In genomic region chr3:52277071-52277964, GRCh38 we compare ENCODE assay signal across 9 cellular contexts. TPM values are rescaled to one million over a fixed set of nuclear protein-coding genes. Genes with fewer than 3 reads are reported as not detected.
A peak's percentile ranks its signal among the peaks of the same experiment; 100 is the strongest.
DNase-seq lines count a peak whose midpoint lies in the region; ATAC-seq, FAIRE-seq and TF ChIP-seq lines count a peak whose summit lies in the region.
"Had no signal": no experiment of that assay in that cellular context is flagged by ENCODE, and none has a peak within 500 bp of the region (broad histone marks: within the 10 kb centered on the region; RNA-seq: fewer than 3 reads in every experiment).

No MANE protein-coding gene starts in this region.

- peaks cover 59% of the 10 kb centered on the region for H3K79me2 ChIP-seq in keratinocyte (ENCODE audit: control insufficient read depth, insufficient read depth, low read length)

- TF ChIP-seq CTCF in WERI-Rb-1 (IDR thresholded peaks at IDR 0.05; ENCODE audit: low read depth, low read length) (no peak), breast epithelium (IDR thresholded peaks at IDR 0.05) (no peak), keratinocyte (optimal IDR thresholded peaks at IDR 0.05 in 1 of 3, IDR thresholded peaks at IDR 0.05 in 1 of 3, conservative IDR thresholded peaks at IDR 0.05 in 1 of 3; ENCODE audit: extremely low read depth in 1 of 3, insufficient read depth in 2 of 3, low read length in 3 of 3) (no peak)

- no peak for FAIRE-seq in keratinocyte (lab: Jason Lieb, UNC)
- FAIRE-seq: A204.1 had no signal

- H3K27me3 ChIP-seq in MG63 (no peaks in the 10 kb centered on the region), WERI-Rb-1 (ENCODE audit: insufficient read depth, low read depth, severe bottlenecking) (no peaks in the 10 kb centered on the region), breast epithelium (no peaks in the 10 kb centered on the region), keratinocyte (ENCODE audit: control insufficient read depth, extremely low read depth, insufficient read depth, low read length) (no peaks in the 10 kb centered on the region)

- no peak for ATAC-seq in GM19467 (IDR thresholded peaks at IDR 0.05; ENCODE audit: unreplicated experiment)

- H3K9me3 ChIP-seq in MG63 (no peaks in the 10 kb centered on the region), WERI-Rb-1 (ENCODE audit: severe bottlenecking) (no peaks in the 10 kb centered on the region), breast epithelium (no peaks in the 10 kb centered on the region), keratinocyte (ENCODE audit: control insufficient read depth, low read depth, low read length) (no peaks in the 10 kb centered on the region)

- dilution Hi-C loops in keratinocyte (cut with MboI; ENCODE audit: extremely low pct_ligation_motif_present, low sequenced_read_pairs) = no loop called here

- peak; percentile 79 for DNase-seq in DMS 273 (lab: John Stamatoyannopoulos, UW; ENCODE audit: unreplicated experiment)
- no peak for DNase-seq in DMS 273 treated with DMSO at 0.1 percent for 48 hours (lab: John Stamatoyannopoulos, UW)
- DNase-seq in MG63 = peak; percentile 79
- DNase-seq in WERI-Rb-1 = peak; percentile 26
- peak; percentile 49 to 74 for DNase-seq in breast epithelium (ENCODE audit: low spot score in 2 of 2)
- no peak for DNase-seq in keratinocyte (ENCODE audit: low read depth, low spot score)
- DNase-seq in stimulated activated CD4-positive, alpha-beta T cell treated with anti-CD3 and anti-CD28 coated beads, Interleukin-12 subunit alpha, Interleukin-12 subunit beta, amount 100 ng/mL, for 4 hours = peak; percentile 73

- H3K4me3 ChIP-seq in MG63 = peak overlapping the region; percentile 83
- H3K4me3 ChIP-seq in WERI-Rb-1 (ENCODE audit: low read depth, low read length) = peak overlapping the region; percentile 82
- peak overlapping the region; percentile 83 to 86 (median 85) for H3K4me3 ChIP-seq in breast epithelium
- peak overlapping the region; percentile 80 to 95 (median 86) for H3K4me3 ChIP-seq in keratinocyte (ENCODE audit: control insufficient read depth in 2 of 3, extremely low read depth in 1 of 3, insufficient read depth in 2 of 3, low read depth in 1 of 3, low read length in 3 of 3)

- intact Hi-C loops in breast epithelium (cut with DNase I; ENCODE audit: low total_unique reads) = no loop called here

- H3K36me3 ChIP-seq in MG63 = peaks cover 17% of the 10 kb centered on the region
- H3K36me3 ChIP-seq in WERI-Rb-1 = peaks cover 19% of the 10 kb centered on the region
- H3K36me3 ChIP-seq in breast epithelium = no peaks in the 10 kb centered on the region
- peaks cover 1 to 11% of the 10 kb centered on the region in 2 experiments for H3K36me3 ChIP-seq in keratinocyte (ENCODE audit: control insufficient read depth in 2 of 2, extremely low read depth in 1 of 2, insufficient read depth in 2 of 2, low read length in 2 of 2)

- peaks cover 7% of the 10 kb centered on the region for H4K20me1 ChIP-seq in keratinocyte (ENCODE audit: control insufficient read depth, extremely low read depth, insufficient read depth, low read length)

- TF ChIP-seq POLR2A in breast epithelium (IDR thresholded peaks at IDR 0.05) = no peak

- H3K4me1 ChIP-seq in breast epithelium = peaks cover 0 to 23% of the 10 kb centered on the region in 2 donors
- H3K4me1 ChIP-seq in keratinocyte (ENCODE audit: control insufficient read depth, extremely low read depth, insufficient read depth, low read length) = peaks cover 19% of the 10 kb centered on the region

- H3K9me1 ChIP-seq in keratinocyte (ENCODE audit: control insufficient read depth, extremely low read depth, insufficient read depth, low read length) = no peaks in the 10 kb centered on the region

- peak overlapping the region; percentile 98 for H3K9ac ChIP-seq in keratinocyte (ENCODE audit: control insufficient read depth, extremely low read depth, insufficient read depth, low read length)

- H3K27ac ChIP-seq in WERI-Rb-1 (peak overlapping the region; percentile 92), breast epithelium (peak overlapping the region; percentile 94 to 99), keratinocyte (ENCODE audit: control insufficient read depth, insufficient read depth, low read length) (peak overlapping the region; percentile 93)

- no peak overlapping the region for H2AFZ ChIP-seq in keratinocyte (ENCODE audit: control insufficient read depth, low read length)

- H3K4me2 ChIP-seq in keratinocyte (ENCODE audit: control insufficient read depth, extremely low read depth, insufficient read depth, low read depth, low read length) = peak overlapping the region; percentile 98

RNA-seq across cellular contexts. Expression of gene WDR82, which starts 1.1 kb away (rescaled TPM):
- total RNA-seq in MG63 (2014; rRNA removed; shearing (Covaris generic); ENCODE audit: low replicate concordance) = 27.6 and 40.0 TPM in 2 replicates
- 10 to 100 TPM; 49.6 to 53.1 (median 52.1) TPM for total RNA-seq in breast epithelium
- polyA plus RNA-seq in keratinocyte = 53.1 to 75.1 TPM (median 74.4 TPM) in 3 replicates
- polyA plus RNA-seq in keratinocyte (2011; ENCODE audit: low read depth) = 21.7 TPM
- 41.5 and 63.2 TPM in 2 replicates for polyA plus RNA-seq in keratinocyte (2011; cell fraction: cytosol; rRNA removed)
- polyA plus RNA-seq in keratinocyte (2011; cell fraction: nucleus; rRNA removed) = 44.9 and 48.6 TPM in 2 replicates
- polyA plus RNA-seq in keratinocyte (2012; ENCODE audit: low replicate concordance) = 36.5 and 62.0 TPM in 2 replicates
- polyA minus RNA-seq in keratinocyte = 44.0 to 86.1 TPM (median 63.8 TPM) in 3 replicates
- polyA minus RNA-seq in keratinocyte (2011; cell fraction: cytosol; rRNA and poly(A)+ RNA removed) = 39.5 TPM
- polyA minus RNA-seq in keratinocyte (2011; cell fraction: nucleus; rRNA and poly(A)+ RNA removed) = 28.3 and 53.8 TPM in 2 replicates

RNA-seq across cellular contexts. Expression of gene GLYCTK, which starts 10.3 kb away (rescaled TPM):
- total RNA-seq in MG63 (2014; rRNA removed; shearing (Covaris generic); ENCODE audit: low replicate concordance) = 2.3 and 10.6 TPM in 2 replicates
- 10 to 100 TPM in 1 of 3 donors, 1 to 10 TPM in 2; 7.3 to 17.8 (median 9.5) TPM for total RNA-seq in breast epithelium
- 4.9 to 5.7 TPM (median 5.0 TPM) in 3 replicates for polyA plus RNA-seq in keratinocyte
- polyA plus RNA-seq in keratinocyte (2011; ENCODE audit: low read depth) = 0.39 TPM
- polyA plus RNA-seq in keratinocyte (2011; cell fraction: cytosol; rRNA removed) = 1.8 and 3.3 TPM in 2 replicates
- 12.1 and 14.6 TPM in 2 replicates for polyA plus RNA-seq in keratinocyte (2011; cell fraction: nucleus; rRNA removed)
- 1.4 and 4.6 TPM in 2 replicates for polyA plus RNA-seq in keratinocyte (2012; ENCODE audit: low replicate concordance)
- 4.5 to 5.3 TPM (median 5.2 TPM) in 3 replicates for polyA minus RNA-seq in keratinocyte
- 4.8 TPM for polyA minus RNA-seq in keratinocyte (2011; cell fraction: cytosol; rRNA and poly(A)+ RNA removed)
- polyA minus RNA-seq in keratinocyte (2011; cell fraction: nucleus; rRNA and poly(A)+ RNA removed) = 4.6 and 4.7 TPM in 2 replicates

RNA-seq across cellular contexts. Expression of gene PPM1M, which starts 31.8 kb away (rescaled TPM):
- total RNA-seq in MG63 (2014; rRNA removed; shearing (Covaris generic); ENCODE audit: low replicate concordance) = 7.9 and 16.2 TPM in 2 replicates
- total RNA-seq in breast epithelium = 10 to 100 TPM; 15.4 to 31.2 (median 20.2) TPM
- 6.4 to 8.0 TPM (median 6.5 TPM) in 3 replicates for polyA plus RNA-seq in keratinocyte
- 3.3 TPM for polyA plus RNA-seq in keratinocyte (2011; ENCODE audit: low read depth)
- polyA plus RNA-seq in keratinocyte (2011; cell fraction: cytosol; rRNA removed) = 4.8 and 6.3 TPM in 2 replicates
- polyA plus RNA-seq in keratinocyte (2011; cell fraction: nucleus; rRNA removed) = 10.4 and 10.6 TPM in 2 replicates
- 2.6 and 5.5 TPM in 2 replicates for polyA plus RNA-seq in keratinocyte (2012; ENCODE audit: low replicate concordance)
- 7.5 to 11.3 TPM (median 10.0 TPM) in 3 replicates for polyA minus RNA-seq in keratinocyte
- polyA minus RNA-seq in keratinocyte (2011; cell fraction: cytosol; rRNA and poly(A)+ RNA removed) = 9.0 TPM
- 2.0 and 3.7 TPM in 2 replicates for polyA minus RNA-seq in keratinocyte (2011; cell fraction: nucleus; rRNA and poly(A)+ RNA removed)

RNA-seq across cellular contexts. Expression of gene TWF2, which starts 38.4 kb away (rescaled TPM):
- 37.4 and 100 TPM in 2 replicates for total RNA-seq in MG63 (2014; rRNA removed; shearing (Covaris generic); ENCODE audit: low replicate concordance)
- 10 to 100 TPM; 52.7 to 84.5 (median 65.2) TPM for total RNA-seq in breast epithelium
- polyA plus RNA-seq in keratinocyte = 70.4 to 113 TPM (median 77.0 TPM) in 3 replicates
- polyA plus RNA-seq in keratinocyte (2011; ENCODE audit: low read depth) = 17.4 TPM
- 66.4 and 134 TPM in 2 replicates for polyA plus RNA-seq in keratinocyte (2011; cell fraction: cytosol; rRNA removed)
- 63.2 and 86.3 TPM in 2 replicates for polyA plus RNA-seq in keratinocyte (2011; cell fraction: nucleus; rRNA removed)
- 33.1 and 98.3 TPM in 2 replicates for polyA plus RNA-seq in keratinocyte (2012; ENCODE audit: low replicate concordance)
- 57.0 to 139 TPM (median 67.1 TPM) in 3 replicates for polyA minus RNA-seq in keratinocyte
- 124 TPM for polyA minus RNA-seq in keratinocyte (2011; cell fraction: cytosol; rRNA and poly(A)+ RNA removed)
- 41.2 and 43.6 TPM in 2 replicates for polyA minus RNA-seq in keratinocyte (2011; cell fraction: nucleus; rRNA and poly(A)+ RNA removed)

RNA-seq across cellular contexts. Expression of gene DNAH1, which starts 38.8 kb away (rescaled TPM):
- 0.49 and 1.2 TPM in 2 replicates for total RNA-seq in MG63 (2014; rRNA removed; shearing (Covaris generic); ENCODE audit: low replicate concordance)
- 10 to 100 TPM in 2 of 3 donors, 1 to 10 TPM in 1; 7.5 to 11.5 (median 10.8) TPM for total RNA-seq in breast epithelium
- polyA plus RNA-seq in keratinocyte = 0.33 to 1.1 TPM (median 0.70 TPM) in 3 replicates
- 0.59 TPM for polyA plus RNA-seq in keratinocyte (2011; ENCODE audit: low read depth)
- 0.44 and 0.47 TPM in 2 replicates for polyA plus RNA-seq in keratinocyte (2011; cell fraction: cytosol; rRNA removed)
- 5.2 and 8.3 TPM in 2 replicates for polyA plus RNA-seq in keratinocyte (2011; cell fraction: nucleus; rRNA removed)
- polyA plus RNA-seq in keratinocyte (2012; ENCODE audit: low replicate concordance) = 0.38 and 1.1 TPM in 2 replicates
- 1.5 to 6.2 TPM (median 3.7 TPM) in 3 replicates for polyA minus RNA-seq in keratinocyte
- polyA minus RNA-seq in keratinocyte (2011; cell fraction: cytosol; rRNA and poly(A)+ RNA removed) = 0.58 TPM
- 2.4 and 4.2 TPM in 2 replicates for polyA minus RNA-seq in keratinocyte (2011; cell fraction: nucleus; rRNA and poly(A)+ RNA removed)

Comparison
In these comparisons a context has a peak if more than half of its experiments do, and no peak if none do; other contexts are left out.
1. DNase-seq: peak in DMS 273 (single experiment), MG63 (single experiment), WERI-Rb-1 (single experiment), breast epithelium (2 of 2) and stimulated activated CD4-positive, alpha-beta T cell treated with anti-CD3 and anti-CD28 coated beads, Interleukin-12 subunit alpha, Interleukin-12 subunit beta, amount 100 ng/mL, for 4 hours (single experiment); none in DMS 273 treated with DMSO at 0.1 percent for 48 hours (single experiment) and keratinocyte (single experiment).
2. Peak in every context shown above with its lines, with median percentiles within 50 percentile points of each other: H3K4me3 ChIP-seq and H3K27ac ChIP-seq.